ENCODE assay signal across 14 cellular contexts in genomic region chr20:38731738-38732113, GRCh38. TPM values are rescaled to one million over a fixed set of nuclear protein-coding genes. Genes with fewer than 3 reads are reported as not detected.
DNase-seq lines count a peak whose midpoint lies in the region; ATAC-seq and TF ChIP-seq lines count a peak whose summit lies in the region.
"Had no signal": no experiment of that assay in that cellular context is flagged by ENCODE, and none has a peak within 500 bp of the region (broad histone marks: within the 10 kb centered on the region; RNA-seq: fewer than 3 reads in every experiment).

No MANE protein-coding gene starts in this region.

- H3K4me2 ChIP-seq in SK-N-SH, result peak overlapping the region; percentile 81; the same call in 1 of the 2 replicates
- peak overlapping the region; percentile 83; the same call in 1 of the 2 replicates for H3K4me2 ChIP-seq in GM23338
- H3K4me2 ChIP-seq in neural progenitor cell, result no peak overlapping the region

- no peak overlapping the region for H3K27ac ChIP-seq in SK-N-SH (ENCODE audit: low read depth in 2 of 2, low read length in 1 of 2)
- H3K27ac ChIP-seq in GM23338 (ENCODE audit: low read depth), result no peak overlapping the region
- H3K27ac ChIP-seq in neural progenitor cell, result no peak overlapping the region
- no peak overlapping the region for H3K27ac ChIP-seq in upper lobe of right lung
- H3K27ac ChIP-seq in thyroid gland, result no peak overlapping the region

- CTCF ChIA-PET in SK-N-SH (lab: Yijun Ruan, JAX), result interaction anchor here (0.8 to 14.6 kb wide), 21 partner anchors 9 to 212 kb away, joined by 3 to 510 read pairs (median 5); partner anchors contain the start of genes ACTR5 and FAM83D

- H3K9me2 ChIP-seq in SK-N-SH (no peaks in the 10 kb centered on the region), GM23338 (ENCODE audit: insufficient read depth) (no peaks in the 10 kb centered on the region)

- intact Hi-C loops in upper lobe of right lung (cut with DNase I), result no loop called here
- intact Hi-C loops in thyroid gland (cut with DNase I), result no loop called here

- H3F3A ChIP-seq in SK-N-SH (replicated peaks; ENCODE audit: insufficient read depth), result no peaks in the 10 kb centered on the region
- peaks cover 4% of the 10 kb centered on the region; the same call in 1 of the 2 replicates for H3F3A ChIP-seq in GM23338 (replicated peaks; ENCODE audit: low read depth)
- peaks cover 15% of the 10 kb centered on the region for H3F3A ChIP-seq in neural progenitor cell (ENCODE audit: low read depth)

- in situ Hi-C loops in KBM-7 (cut with MboI; ENCODE audit: low pct_unique_long_range_greater_than_20kb, low sequenced_read_pairs), result no loop called here

- H3K4me3 ChIP-seq in SK-N-SH (ENCODE audit: low read depth in 2 of 2, low read length in 1 of 2) (peak overlapping the region in 1 of 2 experiments; percentile 53; a peak in 2 of 4 replicates), GM23338 (no peak overlapping the region), neural progenitor cell (no peak overlapping the region), upper lobe of right lung (no peak overlapping the region), thyroid gland (replicated peaks in 1 of 3) (no peak overlapping the region)

- H3K4me1 ChIP-seq in SK-N-SH (ENCODE audit: control insufficient read depth in 1 of 2, insufficient read depth in 2 of 2, low read depth in 1 of 2, low read length in 1 of 2) (peaks cover 0 to 16% of the 10 kb centered on the region in 2 experiments; a peak in 2 of 4 replicates), GM23338 (ENCODE audit: insufficient read depth) (peaks cover 28% of the 10 kb centered on the region; the same call in 1 of the 2 replicates), neural progenitor cell (peaks cover 11% of the 10 kb centered on the region), upper lobe of right lung (peaks cover 12% of the 10 kb centered on the region), thyroid gland (peaks cover 8 to 39% of the 10 kb centered on the region in 2 donors)

- H3K27me3 ChIP-seq in SK-N-SH (ENCODE audit: insufficient read depth), result peaks cover 90% of the 10 kb centered on the region
- peaks cover 84% of the 10 kb centered on the region for H3K27me3 ChIP-seq in GM23338 (ENCODE audit: insufficient read depth)
- peaks cover 98% of the 10 kb centered on the region for H3K27me3 ChIP-seq in neural progenitor cell
- H3K27me3 ChIP-seq in upper lobe of right lung, result peaks cover 89% of the 10 kb centered on the region
- peaks cover 50% of the 10 kb centered on the region for H3K27me3 ChIP-seq in thyroid gland

- ATAC-seq in SK-N-SH treated with all-trans-retinoic acid at 6 μM for 48 hours (no peak), GM23338 (no peak), upper lobe of right lung (no peak)
- ATAC-seq in activated T-helper 17 cell treated with anti-CD3 and anti-CD28 coated beads, Interleukin-2, amount 50 U/mL, for 72 hours (replicated peaks), result peak; percentile 5

- H3K36me3 Mint-ChIP-seq in GM23338 (ENCODE audit: low read depth), result no peaks in the 10 kb centered on the region; the same call in 2 of the 3 replicates
- H3K36me3 Mint-ChIP-seq in activated T-helper 17 cell treated with anti-CD3 and anti-CD28 coated beads, Interleukin-2, amount 50 U/mL, for 72 hours (ENCODE audit: low read depth), result peaks cover 8% of the 10 kb centered on the region
- no peaks in the 10 kb centered on the region for H3K36me3 Mint-ChIP-seq in neural progenitor cell

- H3K79me2 ChIP-seq in SK-N-SH (ENCODE audit: insufficient read depth) (no peaks in the 10 kb centered on the region), GM23338 (replicated peaks; ENCODE audit: insufficient read depth) (no peaks in the 10 kb centered on the region), neural progenitor cell (ENCODE audit: low read depth) (no peaks in the 10 kb centered on the region)

- peak overlapping the region; percentile 74; the same call in 1 of the 3 replicates for H3K4me3 Mint-ChIP-seq in GM23338
- H3K4me3 Mint-ChIP-seq in activated T-helper 17 cell treated with anti-CD3 and anti-CD28 coated beads, Interleukin-2, amount 50 U/mL, for 72 hours, result peak overlapping the region; percentile 62
- peak overlapping the region; percentile 80 for H3K4me3 Mint-ChIP-seq in neural progenitor cell

- TF ChIP-seq EP300 in SK-N-SH (IDR thresholded peaks at IDR 0.05; ENCODE audit: borderline replicate concordance in 1 of 2, low read depth in 1 of 2, low read length in 1 of 2), result no peak

- H3K9me3 ChIP-seq in SK-N-SH (no peaks in the 10 kb centered on the region), neural progenitor cell (ENCODE audit: low read depth) (no peaks in the 10 kb centered on the region), upper lobe of right lung (no peaks in the 10 kb centered on the region), thyroid gland (no peaks in the 10 kb centered on the region)

- DNase-seq in SK-N-SH, result peak; percentile 32
- no peak for DNase-seq in GM23338 (ENCODE audit: low spot score)
- DNase-seq in neural progenitor cell (ENCODE audit: low spot score), result no peak
- DNase-seq in upper lobe of right lung, result no peak
- DNase-seq in KBM-7, result no peak
- DNase-seq in thyroid gland, result no peak
- DNase-seq: cortex of kidney, SHP77 treated with DMSO at 0.1 percent for 48 hours had no signal

- peaks cover 10% of the 10 kb centered on the region for H3K9me3 Mint-ChIP-seq in GM23338
- H3K9me3 Mint-ChIP-seq in activated T-helper 17 cell treated with anti-CD3 and anti-CD28 coated beads, Interleukin-2, amount 50 U/mL, for 72 hours, result no peaks in the 10 kb centered on the region
- H3K9me3 Mint-ChIP-seq in neural progenitor cell, result peaks cover 6% of the 10 kb centered on the region
- H3K9me3 Mint-ChIP-seq: activated T-cell treated with anti-CD3 and anti-CD28 coated beads, Interleukin-2, amount 50 U/mL, for 24 hours had no signal

- TF ChIP-seq POLR2A in thyroid gland (IDR thresholded peaks at IDR 0.05), result no peak

- H3K9ac ChIP-seq in SK-N-SH (no peak overlapping the region), neural progenitor cell (no peak overlapping the region)

- WGBS in SK-N-SH (ENCODE audit: low lambda C conversion rate), result 100% methylated on average over 1 of the region's 1 CpG
- 31 to 63% methylated on average over 1 of the region's 1 CpG for WGBS in thyroid gland, 2 donors

- peaks cover 37% of the 10 kb centered on the region for H3K4me1 Mint-ChIP-seq in GM23338
- H3K4me1 Mint-ChIP-seq in activated T-helper 17 cell treated with anti-CD3 and anti-CD28 coated beads, Interleukin-2, amount 50 U/mL, for 72 hours, result peaks cover 15% of the 10 kb centered on the region
- peaks cover 28% of the 10 kb centered on the region for H3K4me1 Mint-ChIP-seq in neural progenitor cell

- H3K27ac Mint-ChIP-seq in GM23338 (no peak overlapping the region), neural progenitor cell (no peak overlapping the region)
- no peak overlapping the region for H3K27ac Mint-ChIP-seq in activated T-helper 17 cell treated with anti-CD3 and anti-CD28 coated beads, Interleukin-2, amount 50 U/mL, for 72 hours

- TF ChIP-seq CTCF in SK-N-SH (IDR thresholded peaks at IDR 0.05) (no peak), GM23338 (conservative IDR thresholded peaks at IDR 0.05; ENCODE audit: low read depth in 2 of 2) (no peak), neural progenitor cell (IDR thresholded peaks at IDR 0.05) (no peak), upper lobe of right lung (IDR thresholded peaks at IDR 0.05) (no peak), thyroid gland (IDR thresholded peaks at IDR 0.05) (no peak)

- H2AFZ ChIP-seq in SK-N-SH (ENCODE audit: low read depth), result no peak overlapping the region
- no peak overlapping the region for H2AFZ ChIP-seq in GM23338
- H2AFZ ChIP-seq in neural progenitor cell (replicated peaks), result no peak overlapping the region

- H4K20me1 ChIP-seq in SK-N-SH (ENCODE audit: insufficient read depth), result no peaks in the 10 kb centered on the region
- no peaks in the 10 kb centered on the region; the same call in 1 of the 2 replicates for H4K20me1 ChIP-seq in GM23338 (replicated peaks; ENCODE audit: insufficient read depth)
- peaks cover 36% of the 10 kb centered on the region for H4K20me1 ChIP-seq in neural progenitor cell (ENCODE audit: low read depth)

- no peaks in the 10 kb centered on the region for H3K36me3 ChIP-seq in SK-N-SH (replicated peaks in 1 of 2; ENCODE audit: control insufficient read depth in 1 of 2, insufficient read depth in 2 of 2, low read length in 1 of 2)
- no peaks in the 10 kb centered on the region for H3K36me3 ChIP-seq in GM23338 (ENCODE audit: insufficient read depth)
- no peaks in the 10 kb centered on the region for H3K36me3 ChIP-seq in neural progenitor cell
- no peaks in the 10 kb centered on the region for H3K36me3 ChIP-seq in upper lobe of right lung
- no peaks in the 10 kb centered on the region for H3K36me3 ChIP-seq in thyroid gland

- TF ChIP-seq RAD21 in SK-N-SH (IDR thresholded peaks at IDR 0.05; ENCODE audit: low read length), result no peak

- H3K27me3 Mint-ChIP-seq in GM23338 (ENCODE audit: insufficient read depth, low read depth, poor library complexity) (peaks cover 74% of the 10 kb centered on the region), neural progenitor cell (ENCODE audit: insufficient read depth, low read depth) (peaks cover 78% of the 10 kb centered on the region)
- H3K27me3 Mint-ChIP-seq in activated T-helper 17 cell treated with anti-CD3 and anti-CD28 coated beads, Interleukin-2, amount 50 U/mL, for 72 hours, result peaks cover 70% of the 10 kb centered on the region

- POLR2A ChIA-PET in SK-N-SH (lab: Yijun Ruan, JAX), result no interaction called here

RNA-seq across cellular contexts. Expression of gene SLC32A1, which starts 7.4 kb away (rescaled TPM):
- polyA plus RNA-seq in SK-N-SH (2012; rRNA removed) (not detected in 2 replicates), GM23338 (2016; fragmentation: Nextera tagmentation; extraction: Ambion mirVana) (0.09 TPM in 1 of 2 replicates, not detected in the other)
- polyA plus RNA-seq in SK-N-SH (2012; cell fraction: cytosol; rRNA removed), result not detected in 2 replicates
- polyA plus RNA-seq in SK-N-SH (2012; cell fraction: nucleus; rRNA removed), result not detected in 2 replicates
- total RNA-seq in GM23338 (2014; rRNA removed; shearing (Covaris generic)), result 0.08 and 0.87 TPM in 2 replicates
- under 1 TPM in 1 of 2 donors, not detected in 1; 0.11 TPM for total RNA-seq in activated T-helper 17 cell treated with anti-CD3 and anti-CD28 coated beads, Interleukin-2, amount 50 U/mL, for 72 hours
- total RNA-seq in neural progenitor cell (ENCODE audit: low replicate concordance) (0.04 and 0.37 TPM in 2 replicates), upper lobe of right lung (not detected), thyroid gland (not detected)
- total RNA-seq: A172, left cardiac atrium had no signal
- polyA plus RNA-seq: esophagus had no signal

RNA-seq across cellular contexts. Expression of gene ACTR5, which starts 16.5 kb away (rescaled TPM):
- 9.7 and 10.9 TPM in 2 replicates for polyA plus RNA-seq in SK-N-SH (2012; rRNA removed)
- 4.4 and 6.4 TPM in 2 replicates for polyA plus RNA-seq in SK-N-SH (2012; cell fraction: cytosol; rRNA removed)
- polyA plus RNA-seq in SK-N-SH (2012; cell fraction: nucleus; rRNA removed), result 41.9 and 49.0 TPM in 2 replicates
- 19.6 and 21.8 TPM in 2 replicates for total RNA-seq in GM23338 (2014; rRNA removed; shearing (Covaris generic))
- 8.4 and 9.1 TPM in 2 replicates for polyA plus RNA-seq in GM23338 (2016; fragmentation: Nextera tagmentation; extraction: Ambion mirVana)
- 10 to 100 TPM in 1 of 2 donors, 1 to 10 TPM in 1; 9.9 to 10.4 TPM for total RNA-seq in activated T-helper 17 cell treated with anti-CD3 and anti-CD28 coated beads, Interleukin-2, amount 50 U/mL, for 72 hours
- 9.2 and 14.9 TPM in 2 replicates for total RNA-seq in neural progenitor cell (ENCODE audit: low replicate concordance)
- 7.0 TPM for total RNA-seq in upper lobe of right lung
- 10 to 100 TPM in 2 of 4 donors, 1 to 10 TPM in 2; 6.9 to 14.4 (median 10.4) TPM for total RNA-seq in thyroid gland
